12 cellular contexts compared by ENCODE assay signal in genomic region chr9:129401623-129402340, GRCh38.
DNase-seq lines count a peak whose midpoint lies in the region; ATAC-seq and TF ChIP-seq lines count a peak whose summit lies in the region.
"Had no signal": no experiment of that assay in that cellular context is flagged by ENCODE, and none has a peak within 500 bp of the region (broad histone marks: within the 10 kb centered on the region; RNA-seq: fewer than 3 reads in every experiment).

No MANE protein-coding gene starts in this region.

- no peak overlapping the region; a peak in 2 of 5 replicates for H3K4me3 Mint-ChIP-seq in H9
- H3K4me3 Mint-ChIP-seq in activated T-cell treated with anti-CD3 and anti-CD28 coated beads, Interleukin-2, amount 50 U/mL, for 24 hours: no peak overlapping the region
- H3K4me3 Mint-ChIP-seq: naive B cell; T-helper 1 cell treated with Interleukin-12 subunit alpha and Interleukin-12 subunit beta and Interleukin-4 antibody, amounts not matched to agents 30 μg/mL and 1 μg/mL, for 36 hours had no signal

- H3K79me1 ChIP-seq in H9 (ENCODE audit: insufficient read depth, low read depth, low read length, poor library complexity, severe bottlenecking): no peaks in the 10 kb centered on the region

- H2AK5ac ChIP-seq in H9 (ENCODE audit: insufficient read length, low read length): no peak overlapping the region

- H3K9me3 Mint-ChIP-seq in H9: no peaks in the 10 kb centered on the region
- H3K9me3 Mint-ChIP-seq in activated T-cell treated with anti-CD3 and anti-CD28 coated beads, Interleukin-2, amount 50 U/mL, for 24 hours: no peaks in the 10 kb centered on the region
- H3K9me3 Mint-ChIP-seq: T-helper 1 cell treated with Interleukin-12 subunit alpha and Interleukin-12 subunit beta and Interleukin-4 antibody, amounts not matched to agents 30 μg/mL and 1 μg/mL, for 36 hours had no signal

- no peak overlapping the region for H4K8ac ChIP-seq in H9 (replicated peaks; ENCODE audit: insufficient read length, low read depth, low read length)

- no peak overlapping the region for H4K91ac ChIP-seq in H9 (ENCODE audit: insufficient read length, low read depth, low read length)

- no peak overlapping the region for H2BK12ac ChIP-seq in H9 (ENCODE audit: insufficient read length, low read depth, low read length)

- H4K20me1 ChIP-seq in H9 (ENCODE audit: control insufficient read depth, insufficient read depth, insufficient read length): no peaks in the 10 kb centered on the region

- TF ChIP-seq CTCF in H9 (conservative IDR thresholded peaks at IDR 0.05): no peak
- TF ChIP-seq CTCF in ascending aorta (IDR thresholded peaks at IDR 0.05): no peak

- H2AFZ ChIP-seq in H9 (ENCODE audit: low read length): no peak overlapping the region

- H3K79me2 ChIP-seq in H9 (ENCODE audit: insufficient read depth, low read length): no peaks in the 10 kb centered on the region

- H3K4ac ChIP-seq in H9 (ENCODE audit: low read depth, low read length): no peak overlapping the region

- H3K27ac Mint-ChIP-seq in H9: peak overlapping the region in 1 of 3 experiments; percentile 79; a peak in 2 of 7 replicates
- no peak overlapping the region for H3K27ac Mint-ChIP-seq in activated T-cell treated with anti-CD3 and anti-CD28 coated beads, Interleukin-2, amount 50 U/mL, for 24 hours
- H3K27ac Mint-ChIP-seq: T-helper 1 cell treated with Interleukin-12 subunit alpha and Interleukin-12 subunit beta and Interleukin-4 antibody, amounts not matched to agents 30 μg/mL and 1 μg/mL, for 36 hours had no signal

- H3K36me3 ChIP-seq in ascending aorta (no peaks in the 10 kb centered on the region), skeletal muscle tissue (ENCODE audit: control insufficient read depth in 3 of 3, insufficient read depth in 3 of 3, low read length in 3 of 3) (no peaks in the 10 kb centered on the region)

- H2BK5ac ChIP-seq in H9 (ENCODE audit: insufficient read length, low read length): no peak overlapping the region

- H3K56ac ChIP-seq in H9 (ENCODE audit: insufficient read length, low read depth, low read length): no peak overlapping the region

- H3K18ac ChIP-seq in H9 (ENCODE audit: insufficient read length, low read depth, low read length): peak overlapping the region; percentile 47

- H2BK15ac ChIP-seq in H9 (ENCODE audit: low read depth, low read length): no peak overlapping the region

- peaks cover 26% of the 10 kb centered on the region for H3K27me3 Mint-ChIP-seq in H9 (ENCODE audit: low read depth)
- no peaks in the 10 kb centered on the region for H3K27me3 Mint-ChIP-seq in activated T-cell treated with anti-CD3 and anti-CD28 coated beads, Interleukin-2, amount 50 U/mL, for 24 hours

- H3K4me1 ChIP-seq in H9 (ENCODE audit: insufficient read depth, low read length) (no peaks in the 10 kb centered on the region; the same call in 1 of the 2 replicates), ascending aorta (peaks cover 4 to 15% of the 10 kb centered on the region in 2 donors), right cardiac atrium (ENCODE audit: control insufficient read depth, insufficient read depth, low read length) (no peaks in the 10 kb centered on the region), skeletal muscle tissue (ENCODE audit: control insufficient read depth in 3 of 3, insufficient read depth in 3 of 3, low read length in 3 of 3) (peaks cover 5 to 8% (median 5%) of the 10 kb centered on the region in 3 donors)

- H3K27ac ChIP-seq in H9 (ENCODE audit: insufficient read length, low read depth, low read length) (no peak overlapping the region), ascending aorta (peak overlapping the region; percentile 53 to 62), right cardiac atrium (ENCODE audit: low read length) (peak overlapping the region; percentile 71), skeletal muscle tissue (ENCODE audit: low read depth, low read length) (peak overlapping the region; percentile 47)

- H3K27me3 ChIP-seq in H9 (ENCODE audit: insufficient read depth, low read length) (no peaks in the 10 kb centered on the region; the same call in 1 of the 2 replicates), ascending aorta (no peaks in the 10 kb centered on the region), right cardiac atrium (ENCODE audit: control insufficient read depth, insufficient read depth) (no peaks in the 10 kb centered on the region), skeletal muscle tissue (ENCODE audit: control insufficient read depth in 3 of 3, insufficient read depth in 3 of 3, low read length in 3 of 3) (no peaks in the 10 kb centered on the region)

- no peak overlapping the region for H3T11ph ChIP-seq in H9 (ENCODE audit: low read length)

- ATAC-seq in right cardiac atrium: peak; percentile 6 to 50
- no peak for ATAC-seq in GM21717 (IDR thresholded peaks at IDR 0.05; ENCODE audit: unreplicated experiment)

- H3K4me3 ChIP-seq in ascending aorta (peak overlapping the region in 1 of 2 donors; percentile 35), right cardiac atrium (ENCODE audit: low read length) (no peak overlapping the region), skeletal muscle tissue (ENCODE audit: low read length in 3 of 3) (no peak overlapping the region)

- no CpG with 5 or more reads among the region's 6 CpGs for WGBS in H9 (ENCODE audit: extremely low coverage, insufficient read length, low lambda C conversion rate)
- WGBS in right cardiac atrium: 36% methylated on average over 6 of the region's 6 CpGs

- no peaks in the 10 kb centered on the region for H3K36me3 Mint-ChIP-seq in H9 (ENCODE audit: insufficient read depth in 1 of 3, low read depth in 3 of 3)
- H3K36me3 Mint-ChIP-seq in activated T-cell treated with anti-CD3 and anti-CD28 coated beads, Interleukin-2, amount 50 U/mL, for 24 hours (ENCODE audit: low read depth): no peaks in the 10 kb centered on the region
- H3K36me3 Mint-ChIP-seq: naive B cell had no signal

- H3K9ac ChIP-seq in H9 (ENCODE audit: extremely low read depth, insufficient read length, low read length): no peak overlapping the region
- peak overlapping the region in 1 of 3 donors; percentile 62 for H3K9ac ChIP-seq in skeletal muscle tissue (ENCODE audit: low read depth in 1 of 3, low read length in 3 of 3)

- H4K5ac ChIP-seq in H9 (ENCODE audit: insufficient read length, low read depth, low read length): no peak overlapping the region

- H3K14ac ChIP-seq in H9 (ENCODE audit: insufficient read depth, low read length): no peak overlapping the region

- H3K23ac ChIP-seq in H9 (ENCODE audit: insufficient read length, low read depth, low read length): no peak overlapping the region

- DNase-seq in H9 (no peak), ascending aorta (ENCODE audit: low spot score in 2 of 2) (no peak), right cardiac atrium (peak; percentile 48 to 77 (median 76)), T-helper 2 cell (no peak), NCI-H526 treated with DMSO at 0.1 percent for 48 hours (lab: John Stamatoyannopoulos, UW) (no peak)
- DNase-seq in activated T-cell treated with anti-CD3 and anti-CD28 coated beads, Interleukin-2, amount 50 U/mL, for 24 hours: no peak
- DNase-seq: activated T-cell treated with anti-CD3 and anti-CD28 coated beads, Interleukin-2, amount 50 U/mL, for 48 hours; naive B cell; NCI-H1930 had no signal

- H3K4me2 ChIP-seq in H9 (ENCODE audit: insufficient read depth, insufficient read length, low read length): peak overlapping the region; percentile 50

- H3K4me1 Mint-ChIP-seq in H9: peaks cover 27 to 43% of the 10 kb centered on the region in 2 experiments
- H3K4me1 Mint-ChIP-seq in activated T-cell treated with anti-CD3 and anti-CD28 coated beads, Interleukin-2, amount 50 U/mL, for 24 hours (ENCODE audit: low read depth): peaks cover 2% of the 10 kb centered on the region

- H3K23me2 ChIP-seq in H9 (ENCODE audit: insufficient read length, low read depth, low read length, poor library complexity, severe bottlenecking): no peaks in the 10 kb centered on the region

- intact Hi-C loops in ascending aorta (cut with DNase I): no loop called here
- intact Hi-C loops in right cardiac atrium (cut with DNase I): no loop called here

- H2BK120ac ChIP-seq in H9 (ENCODE audit: low read depth, low read length, poor library complexity, severe bottlenecking): no peak overlapping the region

- H2BK20ac ChIP-seq in H9 (ENCODE audit: low read depth, low read length, poor library complexity, severe bottlenecking): no peak overlapping the region

- H3K9me3 ChIP-seq in H9 (ENCODE audit: control insufficient read depth, low read depth, low read length) (no peaks in the 10 kb centered on the region), ascending aorta (no peaks in the 10 kb centered on the region), right cardiac atrium (ENCODE audit: control insufficient read depth, low read length) (no peaks in the 10 kb centered on the region), skeletal muscle tissue (ENCODE audit: control insufficient read depth in 3 of 3, low read length in 3 of 3) (no peaks in the 10 kb centered on the region)

Comparison
In these comparisons a context has a peak if more than half of its experiments do, and no peak if none do; other contexts are left out.
1. DNase-seq: peak in right cardiac atrium (3 of 3); none in H9 (single experiment), ascending aorta (0 of 2), T-helper 2 cell (0 of 5), activated T-cell treated with anti-CD3 and anti-CD28 coated beads, Interleukin-2, amount 50 U/mL, for 24 hours (single experiment) and NCI-H526 treated with DMSO at 0.1 percent for 48 hours (single experiment).